28 cellular contexts compared by ENCODE assay signal in genomic region chr16:30725465-30725792, GRCh38. TPM values are rescaled to one million over a fixed set of nuclear protein-coding genes. Genes with fewer than 3 reads are reported as not detected.
DNase-seq lines count a peak whose midpoint lies in the region; ATAC-seq and TF ChIP-seq lines count a peak whose summit lies in the region.
"Had no signal": no experiment of that assay in that cellular context is flagged by ENCODE, and none has a peak within 500 bp of the region (broad histone marks: within the 10 kb centered on the region; RNA-seq: fewer than 3 reads in every experiment).

No MANE protein-coding gene starts in this region.

- no peaks in the 10 kb centered on the region for H3K9me3 ChIP-seq in HCT116 (ENCODE audit: control insufficient read depth in 1 of 2, insufficient read depth in 1 of 2, low read depth in 1 of 2, low read length in 2 of 2)
- no peaks in the 10 kb centered on the region for H3K9me3 ChIP-seq in spleen
- H3K9me3 ChIP-seq in MG63 = no peaks in the 10 kb centered on the region
- H3K9me3 ChIP-seq: esophagus squamous epithelium, gastrocnemius medialis, prostate gland had no signal

- CTCF ChIA-PET in HCT116 (lab: Charles Lee) = interaction anchor here (0.6 kb wide), 1 partner anchor 31 kb away, joined by 3 read pairs; no protein-coding TSS in a partner anchor

- H3K79me2 ChIP-seq in HCT116 (ENCODE audit: insufficient read depth, low read length) = peaks cover 62% of the 10 kb centered on the region

- RAD21 ChIA-PET in HCT116 (lab: Charles Lee; ENCODE audit: low non-redundant PET in 1 of 2, low total read pairs in 2 of 2, uncharacterized antibody in 2 of 2, unreplicated experiment in 2 of 2) = no interaction called here

- H3K9me3 Mint-ChIP-seq in activated T-cell treated with anti-CD3 and anti-CD28 coated beads, Interleukin-2, amount 50 U/mL, for 72 hours = no peaks in the 10 kb centered on the region
- H3K9me3 Mint-ChIP-seq: activated CD4-positive, alpha-beta T cell treated with anti-CD3 and anti-CD28 coated beads, Interleukin-2, amount 10 ng/mL, durations not matched to agents 24 days and 14 days; endodermal cell; HFFc6; immature natural killer cell; neural progenitor cell; T-helper 2 cell treated with Interferon-gamma antibody and Interleukin-4, amounts not matched to agents 5 μg/mL and 100 μg/mL, for 36 hours had no signal

- no peak overlapping the region for H2AFZ ChIP-seq in HCT116 (ENCODE audit: low read depth, low read length, poor library complexity, severe bottlenecking)
- H2AFZ ChIP-seq: neural progenitor cell had no signal

- no TSS peak for BruUV-seq in HCT116 (replicated peaks; lab: Mats Ljungman, UMichigan)

- no peak overlapping the region for H3K9ac ChIP-seq in HCT116 (ENCODE audit: low read length)
- H3K9ac ChIP-seq: neural progenitor cell had no signal

- peak overlapping the region; percentile 43 for H3K27ac Mint-ChIP-seq in activated T-cell treated with anti-CD3 and anti-CD28 coated beads, Interleukin-2, amount 50 U/mL, for 72 hours
- H3K27ac Mint-ChIP-seq: activated CD4-positive, alpha-beta T cell treated with anti-CD3 and anti-CD28 coated beads, Interleukin-2, amount 10 ng/mL, durations not matched to agents 24 days and 14 days; endodermal cell; HFFc6; neural progenitor cell; T-helper 2 cell treated with Interferon-gamma antibody and Interleukin-4, amounts not matched to agents 5 μg/mL and 100 μg/mL, for 36 hours had no signal

- H3K4me3 Mint-ChIP-seq in activated T-cell treated with anti-CD3 and anti-CD28 coated beads, Interleukin-2, amount 50 U/mL, for 72 hours = no peak overlapping the region
- H3K4me3 Mint-ChIP-seq: activated CD4-positive, alpha-beta T cell treated with anti-CD3 and anti-CD28 coated beads, Interleukin-2, amount 10 ng/mL, durations not matched to agents 24 days and 14 days; endodermal cell; HFFc6; immature natural killer cell; neural progenitor cell; T-helper 2 cell treated with Interferon-gamma antibody and Interleukin-4, amounts not matched to agents 5 μg/mL and 100 μg/mL, for 36 hours had no signal

- H3K27me3 ChIP-seq in HCT116 (ENCODE audit: insufficient read depth, low read length) (no peaks in the 10 kb centered on the region), spleen (replicated peaks in 1 of 7) (no peaks in the 10 kb centered on the region), MG63 (no peaks in the 10 kb centered on the region)
- H3K27me3 ChIP-seq: esophagus squamous epithelium, gastrocnemius medialis, neural progenitor cell had no signal

- TF ChIP-seq POLR2A in HCT116 (IDR thresholded peaks at IDR 0.05; ENCODE audit: borderline replicate concordance, extremely low read depth, insufficient read depth, insufficient read length) = no peak
- TF ChIP-seq POLR2A in spleen (IDR thresholded peaks at IDR 0.05) = no peak

- no peak overlapping the region for H3K4me2 ChIP-seq in HCT116 (ENCODE audit: low read length)
- H3K4me2 ChIP-seq: neural progenitor cell, smooth muscle cell had no signal

- no peak for ATAC-seq in activated T-cell treated with anti-CD3 and anti-CD28 coated beads, Interleukin-2, amount 50 U/mL, for 72 hours (replicated peaks in 1 of 2)
- ATAC-seq in HCT116 = no peak
- ATAC-seq in left colon = no peak

- H3K36me3 ChIP-seq in HCT116 (ENCODE audit: control insufficient read depth in 1 of 2, insufficient read depth in 2 of 2, low read length in 2 of 2) (peaks cover 72 to 79% of the 10 kb centered on the region in 2 experiments; a peak in 3 of 4 replicates), spleen (peaks cover 13 to 100% (median 82%) of the 10 kb centered on the region in 6 donors), MG63 (peaks cover 100% of the 10 kb centered on the region)

- POLR2A ChIA-PET in HCT116 (lab: Charles Lee) = no interaction called here

- H3K4me3 ChIP-seq in HCT116 (replicated peaks in 1 of 2; ENCODE audit: low read depth in 1 of 2, low read length in 2 of 2) (no peak overlapping the region), spleen (no peak overlapping the region), MG63 (no peak overlapping the region)
- H3K4me3 ChIP-seq: coronary artery, esophagus squamous epithelium, gastrocnemius medialis, neural progenitor cell, prostate gland, smooth muscle cell had no signal

- H3K36me3 Mint-ChIP-seq in activated T-cell treated with anti-CD3 and anti-CD28 coated beads, Interleukin-2, amount 50 U/mL, for 72 hours (ENCODE audit: insufficient read depth in 2 of 2) = peaks cover 16 to 49% of the 10 kb centered on the region in 2 donors

- intact Hi-C loops in HCT116 (cut with micrococcal nuclease) = no loop called here
- intact Hi-C loops in left colon (cut with DNase I, micrococcal nuclease) = no loop called here
- intact Hi-C loops in spleen (cut with DNase I; ENCODE audit: low total_unique reads) = loop anchor here (10.0 kb wide), 1 partner anchor 49 kb away; no protein-coding TSS in a partner anchor

- WGBS in spleen, 5 donors = 82 to 95% (median 92%) methylated on average over 3 of the region's 3 CpGs

- H3K4me1 Mint-ChIP-seq in activated T-cell treated with anti-CD3 and anti-CD28 coated beads, Interleukin-2, amount 50 U/mL, for 72 hours (ENCODE audit: low read depth) = no peaks in the 10 kb centered on the region
- H3K4me1 Mint-ChIP-seq: endodermal cell, neural progenitor cell had no signal

- no peaks in the 10 kb centered on the region for H3K27me3 Mint-ChIP-seq in activated T-cell treated with anti-CD3 and anti-CD28 coated beads, Interleukin-2, amount 50 U/mL, for 72 hours (ENCODE audit: low read depth)
- H3K27me3 Mint-ChIP-seq: activated CD4-positive, alpha-beta T cell treated with anti-CD3 and anti-CD28 coated beads, Interleukin-2, amount 10 ng/mL, durations not matched to agents 24 days and 14 days had no signal

- no peak for DNase-seq in activated T-cell treated with anti-CD3 and anti-CD28 coated beads, Interleukin-2, amount 50 U/mL, for 72 hours
- no peak for DNase-seq in activated T-cell treated with anti-CD3 and anti-CD28 coated beads for 4 hours
- DNase-seq in HCT116 (ENCODE audit: low read depth, low spot score) = no peak
- peak; percentile 28 to 48 for DNase-seq in left colon
- no peak for DNase-seq in spleen
- no peak for DNase-seq in H4 (ENCODE audit: low spot score)
- no peak for DNase-seq in NOMO-1 treated with dmso at 0.1 percent for 144 hours (lab: John Stamatoyannopoulos, UW; ENCODE audit: unreplicated experiment)
- no peak for DNase-seq in MG63
- DNase-seq: activated CD4-positive, alpha-beta T cell treated with anti-CD3 and anti-CD28 coated beads, Interleukin-2, amount 10 ng/mL, durations not matched to agents 24 days and 14 days; DMS53; endodermal cell; esophagus squamous epithelium; gastrocnemius medialis; HFFc6; hippocampal formation; immature natural killer cell; IMR-90; NCI-H2081; NCI-H345; NCI-H82; stimulated activated CD4-positive, alpha-beta T cell treated with anti-CD3 and anti-CD28 coated beads, Interleukin-4, amount 100 ng/mL, for 1 hour; stimulated activated naive CD4-positive, alpha-beta T cell treated with Interleukin-2 at 50 U/mL for 16 hours had no signal

- H4K20me1 ChIP-seq in HCT116 (ENCODE audit: insufficient read depth) = no peaks in the 10 kb centered on the region

- no peaks in the 10 kb centered on the region for H3K9me2 ChIP-seq in HCT116 (ENCODE audit: insufficient read depth)

- no peak for TF ChIP-seq RAD21 in HCT116 (IDR thresholded peaks at IDR 0.05; ENCODE audit: low read depth)

- H3K27ac ChIP-seq in HCT116 (ENCODE audit: low read depth, low read length) (no peak overlapping the region), spleen (peak overlapping the region in 7 of 8 donors; percentile 35 to 75 (median 48))
- H3K27ac ChIP-seq: neural progenitor cell, prostate gland, VCaP had no signal

- no peaks in the 10 kb centered on the region for H3K4me1 ChIP-seq in HCT116 (ENCODE audit: control insufficient read depth in 1 of 2, insufficient read depth in 2 of 2, low read length in 2 of 2)
- H3K4me1 ChIP-seq in spleen = peaks cover 3 to 51% (median 25%) of the 10 kb centered on the region in 6 donors
- H3K4me1 ChIP-seq: esophagus squamous epithelium, gastrocnemius medialis, neural progenitor cell, prostate gland had no signal

- TF ChIP-seq CTCF in HCT116 (IDR thresholded peaks at IDR 0.05 in 2 of 3, conservative IDR thresholded peaks at IDR 0.05 in 1 of 3; ENCODE audit: borderline replicate concordance in 1 of 3, insufficient read depth in 1 of 3, low read depth in 2 of 3, low read length in 2 of 3) (no peak), spleen (IDR thresholded peaks at IDR 0.05 in 8 of 11, conservative IDR thresholded peaks at IDR 0.05 in 3 of 11) (no peak)

RNA-seq across cellular contexts. Expression of gene PHKG2, which starts 22.8 kb away (rescaled TPM):
- total RNA-seq in activated T-cell treated with anti-CD3 and anti-CD28 coated beads, Interleukin-2, amount 50 U/mL, for 72 hours = 10 to 100 TPM; 38.0 to 38.5 TPM
- total RNA-seq in HCT116 (2021; ENCODE audit: unreplicated experiment) (32.6 TPM), left colon (10 to 100 TPM; 38.0 to 42.8 TPM), spleen (10 to 100 TPM; 28.5 to 36.7 (median 34.0) TPM)
- polyA plus RNA-seq in HCT116 (2012) = 26.1 and 28.6 TPM in 2 replicates
- 10 to 100 TPM; 30.3 to 51.6 (median 42.8) TPM for polyA plus RNA-seq in spleen
- 30.8 and 42.5 TPM in 2 replicates for total RNA-seq in H4 (2014; rRNA removed; shearing (Covaris generic))
- total RNA-seq in MG63 (2014; rRNA removed; shearing (Covaris generic); ENCODE audit: low replicate concordance) = 18.3 and 25.2 TPM in 2 replicates

RNA-seq across cellular contexts. Expression of gene SRCAP, which starts 26.5 kb away (rescaled TPM):
- total RNA-seq in activated T-cell treated with anti-CD3 and anti-CD28 coated beads, Interleukin-2, amount 50 U/mL, for 72 hours = 10 to 100 TPM; 52.9 to 64.7 TPM
- total RNA-seq in HCT116 (2021; ENCODE audit: unreplicated experiment) (59.6 TPM), left colon (10 to 100 TPM; 60.6 to 68.3 TPM), spleen (10 to 100 TPM; 52.8 to 85.7 (median 72.7) TPM)
- 21.9 and 22.7 TPM in 2 replicates for polyA plus RNA-seq in HCT116 (2012)
- 10 to 100 TPM in 1 of 3 donors, 1 to 10 TPM in 2; 1.2 to 19.0 (median 1.4) TPM for polyA plus RNA-seq in spleen
- total RNA-seq in H4 (2014; rRNA removed; shearing (Covaris generic)) = 5.0 and 6.2 TPM in 2 replicates
- total RNA-seq in MG63 (2014; rRNA removed; shearing (Covaris generic); ENCODE audit: low replicate concordance) = 2.6 and 6.9 TPM in 2 replicates

RNA-seq across cellular contexts. Expression of gene CFAP119, which starts 36.4 kb away (rescaled TPM):
- 1 to 10 TPM; 3.2 to 4.7 TPM for total RNA-seq in activated T-cell treated with anti-CD3 and anti-CD28 coated beads, Interleukin-2, amount 50 U/mL, for 72 hours
- total RNA-seq in HCT116 (2021; ENCODE audit: unreplicated experiment) = 12.6 TPM
- polyA plus RNA-seq in HCT116 (2012) = 8.8 and 10.3 TPM in 2 replicates
- total RNA-seq in left colon = 1 to 10 TPM; 5.9 to 7.8 TPM
- total RNA-seq in spleen = 1 to 10 TPM; 3.1 to 7.2 (median 4.1) TPM
- 10 to 100 TPM in 1 of 3 donors, 1 to 10 TPM in 2; 8.2 to 15.5 (median 8.3) TPM for polyA plus RNA-seq in spleen
- total RNA-seq in H4 (2014; rRNA removed; shearing (Covaris generic)) = 1.9 and 11.0 TPM in 2 replicates
- 4.1 and 9.1 TPM in 2 replicates for total RNA-seq in MG63 (2014; rRNA removed; shearing (Covaris generic); ENCODE audit: low replicate concordance)

RNA-seq across cellular contexts. Expression of gene RNF40, which starts 36.7 kb away (rescaled TPM):
- total RNA-seq in activated T-cell treated with anti-CD3 and anti-CD28 coated beads, Interleukin-2, amount 50 U/mL, for 72 hours = 10 to 100 TPM; 60.2 to 63.5 TPM
- total RNA-seq in HCT116 (2021; ENCODE audit: unreplicated experiment) (90.3 TPM), left colon (10 to 100 TPM; 82.9 to 99.8 TPM), spleen (100 to 1,000 TPM in 2 of 7 donors, 10 to 100 TPM in 5; 65.9 to 111 (median 88.8) TPM)
- polyA plus RNA-seq in HCT116 (2012) = 58.1 and 67.6 TPM in 2 replicates
- polyA plus RNA-seq in spleen = 10 to 100 TPM; 38.1 to 63.9 (median 50.0) TPM
- total RNA-seq in H4 (2014; rRNA removed; shearing (Covaris generic)) = 57.9 and 79.2 TPM in 2 replicates
- total RNA-seq in MG63 (2014; rRNA removed; shearing (Covaris generic); ENCODE audit: low replicate concordance) = 116 and 127 TPM in 2 replicates

Comparison
In these comparisons a context has a peak if more than half of its experiments do, and no peak if none do; other contexts are left out.
1. DNase-seq: peak in left colon (2 of 2); none in activated T-cell treated with anti-CD3 and anti-CD28 coated beads, Interleukin-2, amount 50 U/mL, for 72 hours (0 of 2), activated T-cell treated with anti-CD3 and anti-CD28 coated beads for 4 hours (single experiment), HCT116 (single experiment), spleen (single experiment), H4 (single experiment), NOMO-1 treated with dmso at 0.1 percent for 144 hours (single experiment) and MG63 (single experiment).